Comparison of ENCODE assay signal across 2 cellular contexts in genomic region chr6:10146723-10147451, GRCh38.
A peak's percentile ranks its signal among the peaks of the same experiment; 100 is the strongest.
TF ChIP-seq lines count a peak whose summit lies in the region.

No MANE protein-coding gene starts in this region.

TF ChIP-seq in HCT116, 20 proteins besides CTCF, POLR2A, EP300 and RAD21 (continued from another document):
- no peak for TF ChIP-seq REST (IDR thresholded peaks at IDR 0.05; ENCODE audit: low read depth)
- TF ChIP-seq ELF1 (IDR thresholded peaks at IDR 0.05; ENCODE audit: borderline replicate concordance, low read depth) = no peak; the same call in 1 of the 2 replicates
- TF ChIP-seq TCF7L2 (IDR thresholded peaks at IDR 0.05; ENCODE audit: borderline replicate concordance, extremely low read depth, insufficient read depth, insufficient read length) = no peak
- TF ChIP-seq POLR2AphosphoS5 (IDR thresholded peaks at IDR 0.05; ENCODE audit: low read depth, low read length) = no peak
- TF ChIP-seq ZBTB33 (IDR thresholded peaks at IDR 0.05; ENCODE audit: extremely low read depth, insufficient replicate concordance, low read length) = no peak
- 0 out of 2 replicates have a peak, but pooled peaks have one; percentile 10 for TF ChIP-seq EGR1 (IDR thresholded peaks at IDR 0.05; ENCODE audit: low read depth)
- TF ChIP-seq SIN3A (IDR thresholded peaks at IDR 0.05; ENCODE audit: low read depth) = no peak
- TF ChIP-seq CBX3 (IDR thresholded peaks at IDR 0.05; ENCODE audit: low read depth) = peak; percentile 60; the same call in 1 of the 2 replicates
- no peak for TF ChIP-seq MAX (IDR thresholded peaks at IDR 0.05)
- TF ChIP-seq YY1 (IDR thresholded peaks at IDR 0.05; ENCODE audit: extremely low read depth, insufficient replicate concordance, low read depth, low read length) = peak; percentile 44
- TF ChIP-seq EZH2 (IDR thresholded peaks at IDR 0.05) = no peak
- no peak for TF ChIP-seq ATF3 (IDR thresholded peaks at IDR 0.05)
- TF ChIP-seq SRF (IDR thresholded peaks at IDR 0.05; ENCODE audit: low read depth) = no peak
- no peak for TF ChIP-seq CEBPB (IDR thresholded peaks at IDR 0.05; ENCODE audit: low read depth)
- TF ChIP-seq JUND (IDR thresholded peaks at IDR 0.05) = no peak
- no peak for TF ChIP-seq ZFX (IDR thresholded peaks at IDR 0.05)
- peak; percentile 42; the same call in 1 of the 2 replicates for TF ChIP-seq SP1 (IDR thresholded peaks at IDR 0.05; ENCODE audit: low read depth)

TF ChIP-seq in WTC11, 78 proteins besides CTCF, POLR2A, EP300 and RAD21 (continued from another document):
- TF ChIP-seq ZNF281 (CRISPR knock-in tag; IDR thresholded peaks at IDR 0.05) = no peak
- no peak for TF ChIP-seq ELF4 (CRISPR knock-in tag; IDR thresholded peaks at IDR 0.05; ENCODE audit: low read depth)
- no peak for TF ChIP-seq OVOL2 (CRISPR knock-in tag; IDR thresholded peaks at IDR 0.05; ENCODE audit: borderline replicate concordance)
- no peak for TF ChIP-seq ZNF121 (CRISPR knock-in tag; IDR thresholded peaks at IDR 0.05)
- TF ChIP-seq MXD4 (CRISPR knock-in tag; IDR thresholded peaks at IDR 0.05; ENCODE audit: borderline replicate concordance) = no peak
- no peak for TF ChIP-seq RORB (CRISPR knock-in tag; IDR thresholded peaks at IDR 0.05)
- TF ChIP-seq NFYB (CRISPR knock-in tag; conservative IDR thresholded peaks at IDR 0.05; ENCODE audit: low read depth) = no peak
- no peak for TF ChIP-seq FOXP4 (CRISPR knock-in tag; IDR thresholded peaks at IDR 0.05)
- TF ChIP-seq NR2C2 (CRISPR knock-in tag; IDR thresholded peaks at IDR 0.05) = no peak
- TF ChIP-seq CREB1 (CRISPR knock-in tag; IDR thresholded peaks at IDR 0.05) = no peak
- TF ChIP-seq EMX1 (CRISPR knock-in tag; IDR thresholded peaks at IDR 0.05) = no peak
- no peak for TF ChIP-seq STAT6 (CRISPR knock-in tag; conservative IDR thresholded peaks at IDR 0.05; ENCODE audit: low read depth)
- TF ChIP-seq TEAD4 (CRISPR knock-in tag; IDR thresholded peaks at IDR 0.05) = no peak
